In the genomic region with DNA sequence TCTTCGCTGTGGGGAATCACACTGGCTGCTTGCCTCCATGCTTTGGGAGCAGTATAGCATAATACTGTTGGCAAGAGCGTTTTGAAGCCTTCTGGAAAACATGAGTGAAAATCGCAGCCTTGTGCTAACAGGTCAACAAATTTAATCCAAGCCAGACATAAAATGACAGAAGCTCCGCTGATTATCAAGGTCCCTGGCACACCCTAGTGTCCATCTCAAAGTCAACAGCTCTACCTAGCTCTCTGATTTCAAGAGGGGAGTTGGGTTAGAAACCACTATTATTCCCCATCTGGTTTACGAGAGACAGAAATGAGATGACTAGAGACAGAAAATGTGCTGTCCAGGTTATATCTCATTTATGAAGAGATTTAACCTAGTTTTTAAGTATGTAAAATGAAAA, we compare ENCODE assay signal across 2 cellular contexts.
TF ChIP-seq lines count a peak whose summit lies in the region.

No MANE protein-coding gene starts in this region.

TF ChIP-seq in SK-N-SH, 30 proteins besides CTCF, POLR2A, EP300 and RAD21:
- TF ChIP-seq TCF12 (IDR thresholded peaks at IDR 0.05), result no peak
- no peak for TF ChIP-seq SMC3 (IDR thresholded peaks at IDR 0.05; ENCODE audit: low read depth, low read length)
- no peak for TF ChIP-seq TEAD4 (IDR thresholded peaks at IDR 0.05; ENCODE audit: borderline replicate concordance, insufficient read depth)
- no peak for TF ChIP-seq CHD2 (IDR thresholded peaks at IDR 0.05; ENCODE audit: low read length, partially characterized antibody)
- TF ChIP-seq, protein P1, sequence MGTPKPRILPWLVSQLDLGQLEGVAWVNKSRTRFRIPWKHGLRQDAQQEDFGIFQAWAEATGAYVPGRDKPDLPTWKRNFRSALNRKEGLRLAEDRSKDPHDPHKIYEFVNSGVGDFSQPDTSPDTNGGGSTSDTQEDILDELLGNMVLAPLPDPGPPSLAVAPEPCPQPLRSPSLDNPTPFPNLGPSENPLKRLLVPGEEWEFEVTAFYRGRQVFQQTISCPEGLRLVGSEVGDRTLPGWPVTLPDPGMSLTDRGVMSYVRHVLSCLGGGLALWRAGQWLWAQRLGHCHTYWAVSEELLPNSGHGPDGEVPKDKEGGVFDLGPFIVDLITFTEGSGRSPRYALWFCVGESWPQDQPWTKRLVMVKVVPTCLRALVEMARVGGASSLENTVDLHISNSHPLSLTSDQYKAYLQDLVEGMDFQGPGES (IDR thresholded peaks at IDR 0.05; ENCODE audit: low read depth, low read length), result no peak
- TF ChIP-seq MXI1 (IDR thresholded peaks at IDR 0.05; ENCODE audit: low read depth, low read length), result no peak
- TF ChIP-seq GATA2 (CRISPR knock-in tag; IDR thresholded peaks at IDR 0.05), result no peak
- no peak for TF ChIP-seq RXRA (IDR thresholded peaks at IDR 0.05; ENCODE audit: borderline replicate concordance, low read depth)
- TF ChIP-seq, protein P2, sequence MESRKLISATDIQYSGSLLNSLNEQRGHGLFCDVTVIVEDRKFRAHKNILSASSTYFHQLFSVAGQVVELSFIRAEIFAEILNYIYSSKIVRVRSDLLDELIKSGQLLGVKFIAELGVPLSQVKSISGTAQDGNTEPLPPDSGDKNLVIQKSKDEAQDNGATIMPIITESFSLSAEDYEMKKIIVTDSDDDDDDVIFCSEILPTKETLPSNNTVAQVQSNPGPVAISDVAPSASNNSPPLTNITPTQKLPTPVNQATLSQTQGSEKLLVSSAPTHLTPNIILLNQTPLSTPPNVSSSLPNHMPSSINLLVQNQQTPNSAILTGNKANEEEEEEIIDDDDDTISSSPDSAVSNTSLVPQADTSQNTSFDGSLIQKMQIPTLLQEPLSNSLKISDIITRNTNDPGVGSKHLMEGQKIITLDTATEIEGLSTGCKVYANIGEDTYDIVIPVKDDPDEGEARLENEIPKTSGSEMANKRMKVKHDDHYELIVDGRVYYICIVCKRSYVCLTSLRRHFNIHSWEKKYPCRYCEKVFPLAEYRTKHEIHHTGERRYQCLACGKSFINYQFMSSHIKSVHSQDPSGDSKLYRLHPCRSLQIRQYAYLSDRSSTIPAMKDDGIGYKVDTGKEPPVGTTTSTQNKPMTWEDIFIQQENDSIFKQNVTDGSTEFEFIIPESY (IDR thresholded peaks at IDR 0.05; ENCODE audit: borderline replicate concordance, low read depth), result no peak
- no peak for TF ChIP-seq POLR2AphosphoS5 (IDR thresholded peaks at IDR 0.05; ENCODE audit: low read depth, low read length)
- TF ChIP-seq JUND (IDR thresholded peaks at IDR 0.05), result no peak
- TF ChIP-seq, protein P3, sequence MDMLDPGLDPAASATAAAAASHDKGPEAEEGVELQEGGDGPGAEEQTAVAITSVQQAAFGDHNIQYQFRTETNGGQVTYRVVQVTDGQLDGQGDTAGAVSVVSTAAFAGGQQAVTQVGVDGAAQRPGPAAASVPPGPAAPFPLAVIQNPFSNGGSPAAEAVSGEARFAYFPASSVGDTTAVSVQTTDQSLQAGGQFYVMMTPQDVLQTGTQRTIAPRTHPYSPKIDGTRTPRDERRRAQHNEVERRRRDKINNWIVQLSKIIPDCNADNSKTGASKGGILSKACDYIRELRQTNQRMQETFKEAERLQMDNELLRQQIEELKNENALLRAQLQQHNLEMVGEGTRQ (IDR thresholded peaks at IDR 0.05; ENCODE audit: borderline replicate concordance, low read depth, low read length), result no peak
- TF ChIP-seq TAF1 (IDR thresholded peaks at IDR 0.05; ENCODE audit: borderline replicate concordance, low read depth, low read length), result no peak
- no peak for TF ChIP-seq RCOR1 (IDR thresholded peaks at IDR 0.05; ENCODE audit: low read length)
TF ChIP-seq in SK-N-SH: peak in this region for 0.

TF ChIP-seq in SK-N-SH treated with all-trans-retinoic acid at 6 μM for 48 hours, 23 proteins besides CTCF, POLR2A, EP300 and RAD21:
- TF ChIP-seq TCF4 (CRISPR knock-in tag; IDR thresholded peaks at IDR 0.05; ENCODE audit: borderline replicate concordance), result no peak
- TF ChIP-seq PPARA (CRISPR knock-in tag; IDR thresholded peaks at IDR 0.05; ENCODE audit: borderline replicate concordance), result no peak
- TF ChIP-seq, protein P4, sequence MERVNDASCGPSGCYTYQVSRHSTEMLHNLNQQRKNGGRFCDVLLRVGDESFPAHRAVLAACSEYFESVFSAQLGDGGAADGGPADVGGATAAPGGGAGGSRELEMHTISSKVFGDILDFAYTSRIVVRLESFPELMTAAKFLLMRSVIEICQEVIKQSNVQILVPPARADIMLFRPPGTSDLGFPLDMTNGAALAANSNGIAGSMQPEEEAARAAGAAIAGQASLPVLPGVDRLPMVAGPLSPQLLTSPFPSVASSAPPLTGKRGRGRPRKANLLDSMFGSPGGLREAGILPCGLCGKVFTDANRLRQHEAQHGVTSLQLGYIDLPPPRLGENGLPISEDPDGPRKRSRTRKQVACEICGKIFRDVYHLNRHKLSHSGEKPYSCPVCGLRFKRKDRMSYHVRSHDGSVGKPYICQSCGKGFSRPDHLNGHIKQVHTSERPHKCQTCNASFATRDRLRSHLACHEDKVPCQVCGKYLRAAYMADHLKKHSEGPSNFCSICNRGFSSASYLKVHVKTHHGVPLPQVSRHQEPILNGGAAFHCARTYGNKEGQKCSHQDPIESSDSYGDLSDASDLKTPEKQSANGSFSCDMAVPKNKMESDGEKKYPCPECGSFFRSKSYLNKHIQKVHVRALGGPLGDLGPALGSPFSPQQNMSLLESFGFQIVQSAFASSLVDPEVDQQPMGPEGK (CRISPR knock-in tag; IDR thresholded peaks at IDR 0.05; ENCODE audit: borderline replicate concordance), result no peak
- no peak for TF ChIP-seq ZNF565 (CRISPR knock-in tag; conservative IDR thresholded peaks at IDR 0.05; ENCODE audit: low read depth)
